ENCODE assay signal across 8 cellular contexts in genomic region chr3:173395073-173395411, GRCh38. TPM values are rescaled to one million over a fixed set of nuclear protein-coding genes. Genes with fewer than 3 reads are reported as not detected.
DNase-seq lines count a peak whose midpoint lies in the region; ATAC-seq, FAIRE-seq and TF ChIP-seq lines count a peak whose summit lies in the region.

No MANE protein-coding gene starts in this region.

- H3K4me3 ChIP-seq in GM06990 (replicated peaks; ENCODE audit: low read depth, low read length) (peak overlapping the region; percentile 56), K562 (no peak overlapping the region), thyroid gland (replicated peaks in 1 of 3) (peak overlapping the region in 2 of 3 donors; percentile 70 to 71)
- H3K4me3 ChIP-seq in Jurkat, Clone E6-1 (ENCODE audit: low read length), result peak overlapping the region; percentile 59

- H3K9me1 ChIP-seq in K562 (ENCODE audit: control insufficient read depth, insufficient read depth, low read length), result no peaks in the 10 kb centered on the region

- H3K79me2 ChIP-seq in K562 (ENCODE audit: control insufficient read depth, insufficient read depth, low read length), result no peaks in the 10 kb centered on the region

- no peaks in the 10 kb centered on the region for H3K36me3 ChIP-seq in GM06990 (ENCODE audit: control insufficient read depth, insufficient read depth, low read length)
- H3K36me3 ChIP-seq in K562 (ENCODE audit: control insufficient read depth, insufficient read depth, low read length), result no peaks in the 10 kb centered on the region
- no peaks in the 10 kb centered on the region for H3K36me3 ChIP-seq in thyroid gland

- no TSS peak for BruUV-seq in K562 (replicated peaks; lab: Mats Ljungman, UMichigan)

- FAIRE-seq in K562 (lab: Jason Lieb, UNC), result no peak

- intact Hi-C loops in K562 (cut with micrococcal nuclease), result no loop called here
- intact Hi-C loops in thyroid gland (cut with DNase I), result no loop called here

- DNase-seq in GM06990 (ENCODE audit: extremely low read depth, insufficient read length) (no peak), K562 (ENCODE audit: extremely low read depth in 1 of 4, low spot score in 3 of 4) (no peak), left lobe of liver (ENCODE audit: low spot score) (no peak), thyroid gland (no peak), medulla oblongata (ENCODE audit: extremely low spot score) (no peak)
- no peak for DNase-seq in Jurkat, Clone E6-1 (ENCODE audit: low read depth, low spot score)
- DNase-seq in NK-92 treated with Interleukin-12 subunit alpha and Interleukin-12 subunit beta, amount 100 ng/mL, for 24 hours (lab: John Stamatoyannopoulos, UW), result no peak

- in situ Hi-C loops in K562 (cut with MboI), result no loop called here

- H3K27ac ChIP-seq in K562 (ENCODE audit: extremely low read depth, low read depth, low read length) (no peak overlapping the region), thyroid gland (peak overlapping the region; percentile 54 to 71 (median 66))

- H3K27me3 ChIP-seq in GM06990 (replicated peaks; ENCODE audit: control insufficient read depth, insufficient read depth, low read length) (peaks cover 4% of the 10 kb centered on the region), K562 (ENCODE audit: control insufficient read depth in 2 of 2, insufficient read depth in 2 of 2, low read length in 2 of 2) (no peaks in the 10 kb centered on the region), thyroid gland (no peaks in the 10 kb centered on the region)

- TF ChIP-seq CTCF in GM06990 (IDR thresholded peaks at IDR 0.05; ENCODE audit: insufficient read depth, low read length, poor library complexity, severe bottlenecking) (no peak), K562 (IDR thresholded peaks at IDR 0.05 in 2 of 3, conservative IDR thresholded peaks at IDR 0.05 in 1 of 3; ENCODE audit: insufficient read depth in 2 of 3, low read depth in 1 of 3, low read length in 3 of 3) (no peak), thyroid gland (IDR thresholded peaks at IDR 0.05) (no peak)

- POLR2A ChIA-PET in K562 (lab: Yijun Ruan, JAX), result no interaction called here

- no peak for TF ChIP-seq EP300 in K562 (IDR thresholded peaks at IDR 0.05; ENCODE audit: low read length)

- CTCF ChIA-PET in K562 (lab: Yijun Ruan, JAX; ENCODE audit: low intra/inter-chr PET ratio), result no interaction called here

- H3K9ac ChIP-seq in K562 (ENCODE audit: insufficient read depth in 1 of 2, low read depth in 2 of 2, low read length in 2 of 2), result no peak overlapping the region

- TF ChIP-seq RAD21 in K562 (CRISPR knock-in tag; conservative IDR thresholded peaks at IDR 0.05 in 1 of 2, IDR thresholded peaks at IDR 0.05 in 1 of 2), result no peak

- H4K20me1 ChIP-seq in K562 (replicated peaks; ENCODE audit: control insufficient read depth, insufficient read depth, low read length), result no peaks in the 10 kb centered on the region

- H3K9me3 ChIP-seq in K562 (replicated peaks; ENCODE audit: control insufficient read depth, insufficient read depth, low read depth, low read length) (no peaks in the 10 kb centered on the region), thyroid gland (no peaks in the 10 kb centered on the region)

- H2AFZ ChIP-seq in K562 (ENCODE audit: low read depth, low read length), result no peak overlapping the region

- ATAC-seq in GM21723 (IDR thresholded peaks at IDR 0.05; ENCODE audit: unreplicated experiment) (peak; percentile 38), K562 (no peak), left lobe of liver (peak; percentile 41)

- 7% methylated on average over 10 of the region's 10 CpGs for WGBS in K562 (ENCODE audit: insufficient coverage, low coverage, missing lambda C conversion rate)
- 3 to 5% methylated on average over 10 of the region's 10 CpGs for WGBS in thyroid gland, 2 donors

- TF ChIP-seq POLR2A in K562 (conservative IDR thresholded peaks at IDR 0.05), result no peak
- TF ChIP-seq POLR2A in thyroid gland (IDR thresholded peaks at IDR 0.05), result no peak

- H3K4me2 ChIP-seq in K562 (ENCODE audit: insufficient read depth, low read length), result 0 out of 2 replicates have a peak overlapping the region, but pooled peaks have one; percentile 41

- H3K4me1 ChIP-seq in K562 (replicated peaks in 1 of 2; ENCODE audit: control insufficient read depth in 2 of 2, insufficient read depth in 2 of 2, low read length in 2 of 2) (peaks cover 0 to 8% of the 10 kb centered on the region in 2 experiments; a peak in 2 of 5 replicates), thyroid gland (peaks cover 3 to 4% of the 10 kb centered on the region in 2 donors)

TF ChIP-seq in K562, 482 proteins besides CTCF, POLR2A, EP300 and RAD21:
- TF ChIP-seq POU5F1 (IDR thresholded peaks at IDR 0.05; ENCODE audit: borderline replicate concordance, low read depth, low read length, partially characterized antibody) (no peak), FOS (IDR thresholded peaks at IDR 0.05; ENCODE audit: extremely low read depth, insufficient read length) (no peak), BRF1 (IDR thresholded peaks at IDR 0.05; ENCODE audit: borderline replicate concordance, extremely low read depth, insufficient read length) (no peak), PHF21A (IDR thresholded peaks at IDR 0.05; ENCODE audit: borderline replicate concordance, low read depth) (no peak), TCFL5 (CRISPR knock-in tag; conservative IDR thresholded peaks at IDR 0.05) (no peak), RBFOX2 (IDR thresholded peaks at IDR 0.05; ENCODE audit: low read depth, low read length) (no peak), TSHZ1 (CRISPR knock-in tag; IDR thresholded peaks at IDR 0.05) (no peak), FOXM1 (IDR thresholded peaks at IDR 0.05; ENCODE audit: low read depth) (no peak), FOXM1 (CRISPR knock-in tag; IDR thresholded peaks at IDR 0.05; ENCODE audit: low read depth) (no peak), CHD2 (IDR thresholded peaks at IDR 0.05; ENCODE audit: low read depth, low read length) (no peak), FOXJ3 (CRISPR knock-in tag; IDR thresholded peaks at IDR 0.05) (no peak), ZNF197 (CRISPR knock-in tag; IDR thresholded peaks at IDR 0.05; ENCODE audit: low read depth) (no peak), KLF6 (CRISPR knock-in tag; IDR thresholded peaks at IDR 0.05; ENCODE audit: borderline replicate concordance) (no peak)

RNA-seq across cellular contexts. Expression of gene NLGN1, which starts 2.5 kb away (rescaled TPM):
- polyA plus RNA-seq in Jurkat, Clone E6-1 (2012; ENCODE audit: insufficient read depth, insufficient read length), result not detected
- 0.81 and 0.88 TPM in 2 replicates for total RNA-seq in K562 (2011; cell fraction: chromatin; rRNA removed; ENCODE audit: low replicate concordance)
- total RNA-seq in K562 (2011; cell fraction: nucleolus; rRNA removed), result 0.26 TPM in 1 of 2 replicates, not detected in the other
- total RNA-seq in K562 (2011; cell fraction: nucleoplasm; rRNA removed), result 0.84 TPM in 1 of 2 replicates, not detected in the other
- total RNA-seq in K562 (2014; rRNA removed) (under 0.01 TPM in 1 of 2 replicates, not detected in the other), K562 (2014; rRNA removed; fragmentation: Illumina TruSeq; extraction: Trizol) (not detected in 2 replicates), K562 (2015; rRNA removed; fragmentation: Illumina TruSeq; extraction: Trizol) (not detected in 2 replicates), K562 (2021) (not detected in 2 replicates), left lobe of liver (not detected), thyroid gland (10 to 100 TPM in 1 of 4 donors, 1 to 10 TPM in 3; 2.4 to 13.9 (median 2.9) TPM)
- polyA plus RNA-seq in K562 (2011; rRNA removed) (0.01 TPM in 1 of 2 replicates, not detected in the other), K562 (2014; fragmentation: Illumina TruSeq; extraction: Trizol) (not detected in 2 replicates), K562 (2014; fragmentation: Nextera tagmentation; extraction: Ambion mirVana) (not detected), K562 (2014; rRNA removed) (not detected in 2 replicates)
- not detected in 2 replicates for polyA plus RNA-seq in K562 (2011; cell fraction: cytosol; rRNA removed)
- not detected in 2 replicates for polyA plus RNA-seq in K562 (2011; cell fraction: nucleus; rRNA removed)
- 0.01 and 0.04 TPM in 2 replicates for polyA plus RNA-seq in K562 (2012)
- polyA minus RNA-seq in K562 (2011; rRNA and poly(A)+ RNA removed), result 0.18 TPM in 1 of 2 replicates, not detected in the other
- polyA minus RNA-seq in K562 (2011; cell fraction: cytosol; rRNA and poly(A)+ RNA removed), result not detected in 2 replicates
- 0.40 TPM in 1 of 2 replicates, not detected in the other for polyA minus RNA-seq in K562 (2011; cell fraction: nucleus; rRNA and poly(A)+ RNA removed)
